9 cellular contexts compared by ENCODE assay signal in genomic region chr12:125773033-125773432, GRCh38.
DNase-seq lines count a peak whose midpoint lies in the region; ATAC-seq and TF ChIP-seq lines count a peak whose summit lies in the region.
"Had no signal": no experiment of that assay in that cellular context is flagged by ENCODE, and none has a peak within 500 bp of the region (broad histone marks: within the 10 kb centered on the region; RNA-seq: fewer than 3 reads in every experiment).

No MANE protein-coding gene starts in this region.

- H3K4me3 ChIP-seq in SJCRH30 (no peak overlapping the region), psoas muscle (no peak overlapping the region)
- H3K4me3 ChIP-seq: SJSA1 had no signal

- H3K4me1 ChIP-seq in SJCRH30, result no peaks in the 10 kb centered on the region
- H3K4me1 ChIP-seq in psoas muscle, result no peaks in the 10 kb centered on the region
- H3K4me1 ChIP-seq: SJSA1 had no signal

- peak; percentile 64 for TF ChIP-seq CTCF in GM12872 (IDR thresholded peaks at IDR 0.05; ENCODE audit: insufficient read depth, low read depth, low read length)
- peak in 2 of 3 experiments; percentile 9 to 22 for TF ChIP-seq CTCF in nephron (IDR thresholded peaks at IDR 0.05; ENCODE audit: unreplicated experiment in 3 of 3)
- TF ChIP-seq CTCF in psoas muscle (IDR thresholded peaks at IDR 0.05), result no peak

- no peak overlapping the region for H3K27ac Mint-ChIP-seq in nephron

- DNase-seq in COLO668 (lab: John Stamatoyannopoulos, UW; ENCODE audit: unreplicated experiment), result peak; percentile 4
- DNase-seq in SJCRH30, result peak; percentile 62 to 74
- DNase-seq in effector CD8-positive, alpha-beta T cell (lab: John Stamatoyannopoulos, UW), result no peak
- DNase-seq in psoas muscle, result no peak

- no peaks in the 10 kb centered on the region for H3K9me3 Mint-ChIP-seq in nephron

- H3K4me3 Mint-ChIP-seq in nephron, result no peak overlapping the region

- H3K4me1 Mint-ChIP-seq in nephron, result no peaks in the 10 kb centered on the region

- H3K27ac ChIP-seq in SJCRH30 (no peak overlapping the region), psoas muscle (no peak overlapping the region)
- H3K27ac ChIP-seq: SJSA1 had no signal

- H3K27me3 ChIP-seq in SJCRH30 (no peaks in the 10 kb centered on the region), psoas muscle (ENCODE audit: insufficient read depth in 3 of 3, low read length in 2 of 3) (peaks cover 0 to 1% (median 0%) of the 10 kb centered on the region in 3 donors)
- H3K27me3 ChIP-seq: SJSA1 had no signal

- H3K27me3 Mint-ChIP-seq in nephron (ENCODE audit: low read depth), result peaks cover 9% of the 10 kb centered on the region

- H3K36me3 ChIP-seq in SJCRH30, result no peaks in the 10 kb centered on the region
- no peaks in the 10 kb centered on the region for H3K36me3 ChIP-seq in psoas muscle (ENCODE audit: insufficient read depth in 1 of 2, low read depth in 1 of 2)
- H3K36me3 ChIP-seq: SJSA1 had no signal

- H3K9me3 ChIP-seq in SJCRH30 (replicated peaks) (no peaks in the 10 kb centered on the region), psoas muscle (no peaks in the 10 kb centered on the region)
- H3K9me3 ChIP-seq: SJSA1 had no signal

- ATAC-seq in HG03175 (IDR thresholded peaks at IDR 0.05; ENCODE audit: unreplicated experiment) (peak; percentile 65), GM18907 (IDR thresholded peaks at IDR 0.05; ENCODE audit: unreplicated experiment) (no peak), psoas muscle (no peak)

- 23 to 38% (median 23%) methylated on average over 12 of the region's 12 CpGs for WGBS in psoas muscle, 3 donors

- intact Hi-C loops in psoas muscle (cut with DNase I), result no loop called here

- H3K36me3 Mint-ChIP-seq in nephron (ENCODE audit: low read depth), result no peaks in the 10 kb centered on the region

Comparison
In these comparisons a context has a peak if more than half of its experiments do, and no peak if none do; other contexts are left out.
1. DNase-seq: peak in COLO668 (single experiment) and SJCRH30 (2 of 2); none in effector CD8-positive, alpha-beta T cell (single experiment) and psoas muscle (0 of 2).